In genomic region chr11:127804775-127805446, GRCh38 we compare ENCODE assay signal across 18 cellular contexts.
"Had no signal": no experiment of that assay in that cellular context is flagged by ENCODE, and none has a peak within 500 bp of the region (broad histone marks: within the 10 kb centered on the region; RNA-seq: fewer than 3 reads in every experiment).

No MANE protein-coding gene starts in this region.

- H3K27ac ChIP-seq: lower lobe of right lung, right atrium auricular region, skin epidermis had no signal

- H3K4me3 ChIP-seq: lower lobe of right lung, right atrium auricular region, skin epidermis had no signal

- H3K4me1 Mint-ChIP-seq: activated naive CD8-positive, alpha-beta T cell treated with anti-CD3 and anti-CD28 coated beads, Interleukin-2, amount 10 ng/mL, durations not matched to agents 7 days and 5 days; naive thymus-derived CD4-positive, alpha-beta T cell had no signal

- H3K4me3 Mint-ChIP-seq: activated naive CD8-positive, alpha-beta T cell treated with anti-CD3 and anti-CD28 coated beads, Interleukin-2, amount 10 ng/mL, durations not matched to agents 7 days and 5 days; brain; naive thymus-derived CD4-positive, alpha-beta T cell had no signal

- H3K9me3 ChIP-seq: lower lobe of right lung, right atrium auricular region had no signal

- H3K36me3 ChIP-seq: lower lobe of right lung, right atrium auricular region had no signal

- DNase-seq: activated CD4-positive, alpha-beta T cell treated with anti-CD3 and anti-CD28 coated beads, Interleukin-2, amount 50 U/mL, for 1 hour; activated CD8-positive, alpha-beta memory T cell treated with anti-CD3 and anti-CD28 coated beads for 24 hours; activated naive CD4-positive, alpha-beta T cell; activated naive CD8-positive, alpha-beta T cell treated with anti-CD3 and anti-CD28 coated beads, Interleukin-2, amount 10 ng/mL, durations not matched to agents 7 days and 5 days; cortex of kidney; effector CD4-positive, alpha-beta T cell; foreskin fibroblast; glutamatergic neuron; kidney glomerular epithelial cell; lower lobe of right lung; naive thymus-derived CD4-positive, alpha-beta T cell; stimulated activated naive CD8-positive, alpha-beta T cell treated with anti-CD3 and anti-CD28 coated beads, Interleukin-15, Interleukin-2, amounts not matched to agents 100 U/mL and 50 U/mL, for 24 hours; trophoblast cell had no signal

- H3K9me3 Mint-ChIP-seq: activated naive CD8-positive, alpha-beta T cell treated with anti-CD3 and anti-CD28 coated beads, Interleukin-2, amount 10 ng/mL, durations not matched to agents 7 days and 5 days had no signal

- H3K4me1 ChIP-seq: lower lobe of right lung, right atrium auricular region had no signal

- H3K36me3 Mint-ChIP-seq: activated naive CD8-positive, alpha-beta T cell treated with anti-CD3 and anti-CD28 coated beads, Interleukin-2, amount 10 ng/mL, durations not matched to agents 7 days and 5 days; brain; naive thymus-derived CD4-positive, alpha-beta T cell had no signal

- ATAC-seq: activated CD4-positive, CD25-positive, alpha-beta regulatory T cell treated with anti-CD3 and anti-CD28 coated beads, Interleukin-2, amount 50 U/mL, for 24 hours; lower lobe of right lung; naive thymus-derived CD4-positive, alpha-beta T cell; stimulated activated naive CD8-positive, alpha-beta T cell treated with anti-CD3 and anti-CD28 coated beads, Interleukin-15, Interleukin-2, amounts not matched to agents 100 U/mL and 50 U/mL, for 24 hours had no signal

- H3K27ac Mint-ChIP-seq: activated naive CD8-positive, alpha-beta T cell treated with anti-CD3 and anti-CD28 coated beads, Interleukin-2, amount 10 ng/mL, durations not matched to agents 7 days and 5 days; naive thymus-derived CD4-positive, alpha-beta T cell had no signal

- H3K27me3 ChIP-seq: right atrium auricular region had no signal

- FAIRE-seq: endothelial cell of umbilical vein had no signal
